13 cellular contexts compared by ENCODE assay signal in genomic region chr2:180334514-180334913, GRCh38.
DNase-seq lines count a peak whose midpoint lies in the region; ATAC-seq and TF ChIP-seq lines count a peak whose summit lies in the region.
"Had no signal": no experiment of that assay in that cellular context is flagged by ENCODE, and none has a peak within 500 bp of the region (broad histone marks: within the 10 kb centered on the region; RNA-seq: fewer than 3 reads in every experiment).

No MANE protein-coding gene starts in this region.

- H3K4me1 Mint-ChIP-seq in activated B cell treated with CpG ODN at 0.5 μM for 24 hours = peaks cover 24% of the 10 kb centered on the region
- H3K4me1 Mint-ChIP-seq in stimulated activated naive CD8-positive, alpha-beta T cell treated with anti-CD3 and anti-CD28 coated beads, Interleukin-15, amount 100 ng/mL, for 72 hours = no peaks in the 10 kb centered on the region

- intact Hi-C loops in activated B cell treated with CpG ODN at 0.5 μM for 24 hours (cut with micrococcal nuclease) = loop anchor here (1.0 to 10.0 kb wide), 6 partner anchors 14 to 1560 kb away; partner anchors contain the start of genes CWC22, ITGA4, ITPRID2 and UBE2E3
- intact Hi-C loops in breast epithelium (cut with DNase I; ENCODE audit: low total_unique reads) = no loop called here
- intact Hi-C loops in left cardiac atrium (cut with DNase I) = no loop called here
- intact Hi-C loops in vagina (cut with DNase I) = no loop called here

- TF ChIP-seq POLR2A in breast epithelium (IDR thresholded peaks at IDR 0.05) = no peak
- TF ChIP-seq POLR2A in vagina (IDR thresholded peaks at IDR 0.05) = no peak

- CTCF ChIA-PET in activated B cell treated with CpG ODN at 0.5 μM for 24 hours (lab: Charles Lee) = no interaction called here

- POLR2A ChIA-PET in activated B cell treated with CpG ODN at 0.5 μM for 24 hours (lab: Charles Lee) = interaction anchor here (0.5 to 2.0 kb wide), 2 partner anchors 15 to 1249 kb away, joined by 5 to 8 read pairs; no protein-coding TSS in a partner anchor

- no peaks in the 10 kb centered on the region for H3K27me3 Mint-ChIP-seq in activated B cell treated with CpG ODN at 0.5 μM for 24 hours
- H3K27me3 Mint-ChIP-seq in stimulated activated naive CD8-positive, alpha-beta T cell treated with anti-CD3 and anti-CD28 coated beads, Interleukin-15, amount 100 ng/mL, for 72 hours = no peaks in the 10 kb centered on the region

- no peak for DNase-seq in activated B cell treated with CpG ODN at 0.5 μM for 24 hours
- DNase-seq in stimulated activated naive CD8-positive, alpha-beta T cell treated with anti-CD3 and anti-CD28 coated beads, Interleukin-15, amount 100 ng/mL, for 72 hours = no peak
- no peak for DNase-seq in breast epithelium (ENCODE audit: low spot score in 2 of 2)
- no peak for DNase-seq in left cardiac atrium
- DNase-seq in vagina (ENCODE audit: extremely low spot score in 2 of 2) = no peak
- DNase-seq: central memory CD4-positive, alpha-beta T cell; DMS53; NCI-H2029 treated with DMSO at 0.1 percent for 48 hours; stimulated activated naive CD4-positive, alpha-beta T cell had no signal

- peak overlapping the region; percentile 64 for H3K27ac Mint-ChIP-seq in activated B cell treated with CpG ODN at 0.5 μM for 24 hours
- no peak overlapping the region for H3K27ac Mint-ChIP-seq in stimulated activated naive CD8-positive, alpha-beta T cell treated with anti-CD3 and anti-CD28 coated beads, Interleukin-15, amount 100 ng/mL, for 72 hours

- peaks cover 21% of the 10 kb centered on the region for H3K36me3 Mint-ChIP-seq in activated B cell treated with CpG ODN at 0.5 μM for 24 hours (ENCODE audit: low read depth)

- H3K27me3 ChIP-seq in breast epithelium (no peaks in the 10 kb centered on the region), vagina (no peaks in the 10 kb centered on the region)
- H3K27me3 ChIP-seq: hepatocyte had no signal

- no peak for TF ChIP-seq CTCF in activated B cell treated with CpG ODN at 0.5 μM for 24 hours (IDR thresholded peaks at IDR 0.05)
- TF ChIP-seq CTCF in breast epithelium (IDR thresholded peaks at IDR 0.05) = no peak
- TF ChIP-seq CTCF in vagina (IDR thresholded peaks at IDR 0.05) = no peak

- H3K27ac ChIP-seq in breast epithelium = no peak overlapping the region
- H3K27ac ChIP-seq in vagina = no peak overlapping the region
- H3K27ac ChIP-seq: hepatocyte had no signal

- ATAC-seq in GM19023 (IDR thresholded peaks at IDR 0.05; ENCODE audit: unreplicated experiment) (peak; percentile 95), HG02588 (IDR thresholded peaks at IDR 0.05; ENCODE audit: unreplicated experiment) (peak; percentile 100), HG03442 (IDR thresholded peaks at IDR 0.05; ENCODE audit: unreplicated experiment) (peak; percentile 100), activated B cell treated with CpG ODN at 0.5 μM for 24 hours (ENCODE audit: low read depth) (peak; percentile 92), left cardiac atrium (no peak)
- no peak for ATAC-seq in stimulated activated naive CD8-positive, alpha-beta T cell treated with anti-CD3 and anti-CD28 coated beads, Interleukin-15, amount 100 ng/mL, for 72 hours

- H3K4me3 ChIP-seq in breast epithelium (no peak overlapping the region), vagina (no peak overlapping the region)
- H3K4me3 ChIP-seq: hepatocyte had no signal

- H3K9me3 Mint-ChIP-seq in activated B cell treated with CpG ODN at 0.5 μM for 24 hours = peaks cover 29% of the 10 kb centered on the region
- peaks cover 26 to 32% of the 10 kb centered on the region in 2 donors for H3K9me3 Mint-ChIP-seq in stimulated activated naive CD8-positive, alpha-beta T cell treated with anti-CD3 and anti-CD28 coated beads, Interleukin-15, amount 100 ng/mL, for 72 hours

- H3K9me3 ChIP-seq in breast epithelium (peaks cover 14 to 33% of the 10 kb centered on the region in 2 donors), vagina (peaks cover 11% of the 10 kb centered on the region)

- H3K4me1 ChIP-seq in breast epithelium (no peaks in the 10 kb centered on the region), vagina (no peaks in the 10 kb centered on the region)

- peak overlapping the region; percentile 4 for H3K4me3 Mint-ChIP-seq in activated B cell treated with CpG ODN at 0.5 μM for 24 hours
- no peak overlapping the region for H3K4me3 Mint-ChIP-seq in stimulated activated naive CD8-positive, alpha-beta T cell treated with anti-CD3 and anti-CD28 coated beads, Interleukin-15, amount 100 ng/mL, for 72 hours

- no peaks in the 10 kb centered on the region for H3K36me3 ChIP-seq in breast epithelium
- H3K36me3 ChIP-seq in vagina = no peaks in the 10 kb centered on the region

Comparison
In these comparisons a context has a peak if more than half of its experiments do, and no peak if none do; other contexts are left out.
1. ATAC-seq: peak in GM19023 (single experiment), HG02588 (single experiment), HG03442 (single experiment) and activated B cell treated with CpG ODN at 0.5 μM for 24 hours (single experiment); none in stimulated activated naive CD8-positive, alpha-beta T cell treated with anti-CD3 and anti-CD28 coated beads, Interleukin-15, amount 100 ng/mL, for 72 hours (single experiment) and left cardiac atrium (0 of 2).